8 cellular contexts compared by ENCODE assay signal in genomic region chr22:25081409-25081824, GRCh38.
DNase-seq lines count a peak whose midpoint lies in the region; ATAC-seq lines count a peak whose summit lies in the region.

No MANE protein-coding gene starts in this region.

- intact Hi-C loops in activated naive CD4-positive, alpha-beta T cell treated with anti-CD3 and anti-CD28 coated beads for 36 hours (cut with micrococcal nuclease): loop anchor here (1.0 kb wide), 3 partner anchors 21 to 281 kb away; no protein-coding TSS in a partner anchor
- intact Hi-C loops in right cardiac atrium (cut with DNase I): loop anchor here in 2 of 4 donors (2.0 to 5.0 kb wide), 2 partner anchors 89 to 91 kb away; no protein-coding TSS in a partner anchor

- H3K27ac ChIP-seq in right cardiac atrium (ENCODE audit: low read length): no peak overlapping the region

- peaks cover 51% of the 10 kb centered on the region for H3K4me1 Mint-ChIP-seq in activated naive CD4-positive, alpha-beta T cell treated with anti-CD3 and anti-CD28 coated beads for 36 hours (ENCODE audit: low read depth)

- 27% methylated on average over 3 of the region's 3 CpGs for WGBS in right cardiac atrium

- H3K9me3 Mint-ChIP-seq in activated naive CD4-positive, alpha-beta T cell treated with anti-CD3 and anti-CD28 coated beads for 36 hours: no peaks in the 10 kb centered on the region

- no peaks in the 10 kb centered on the region for H3K27me3 ChIP-seq in right cardiac atrium (ENCODE audit: control insufficient read depth, insufficient read depth)

- H3K4me1 ChIP-seq in right cardiac atrium (ENCODE audit: control insufficient read depth, insufficient read depth, low read length): peaks cover 3% of the 10 kb centered on the region

- no peaks in the 10 kb centered on the region for H3K9me3 ChIP-seq in right cardiac atrium (ENCODE audit: control insufficient read depth, low read length)

- H3K4me3 ChIP-seq in right cardiac atrium (ENCODE audit: low read length): no peak overlapping the region

- H3K27ac Mint-ChIP-seq in activated naive CD4-positive, alpha-beta T cell treated with anti-CD3 and anti-CD28 coated beads for 36 hours: no peak overlapping the region

- CTCF ChIA-PET in activated naive CD4-positive, alpha-beta T cell treated with anti-CD3 and anti-CD28 coated beads for 36 hours (lab: Charles Lee): interaction anchor here (0.6 to 4.0 kb wide), 12 partner anchors 10 to 329 kb away, joined by 3 to 37 read pairs (median 4); no protein-coding TSS in a partner anchor

- ATAC-seq in right cardiac atrium (peak; percentile 37), HG02970 (IDR thresholded peaks at IDR 0.05; ENCODE audit: low FRiP score, unreplicated experiment) (no peak), GM19395 (IDR thresholded peaks at IDR 0.05; ENCODE audit: unreplicated experiment) (no peak)

- peak; percentile 79 for DNase-seq in activated CD8-positive, alpha-beta memory T cell treated with anti-CD3 and anti-CD28 coated beads for 24 hours
- DNase-seq in activated CD8-positive, alpha-beta memory T cell treated with anti-CD3 and anti-CD28 coated beads, Interleukin-2, amount 50 U/mL, for 48 hours: no peak
- DNase-seq in NCI-H460 (ENCODE audit: extremely low read depth, low read depth): peak; percentile 16
- DNase-seq in activated naive CD4-positive, alpha-beta T cell treated with anti-CD3 and anti-CD28 coated beads for 36 hours: peak; percentile 82
- peak in 1 of 3 donors; percentile 65 for DNase-seq in right cardiac atrium
- DNase-seq in stimulated activated CD8-positive, alpha-beta memory T cell treated with anti-CD3 and anti-CD28 coated beads, Interleukin-7, amount 100 ng/mL, for 24 hours (ENCODE audit: low read depth): peak; percentile 18

- no peaks in the 10 kb centered on the region for H3K27me3 Mint-ChIP-seq in activated naive CD4-positive, alpha-beta T cell treated with anti-CD3 and anti-CD28 coated beads for 36 hours (ENCODE audit: low read depth)

- H3K36me3 Mint-ChIP-seq in activated naive CD4-positive, alpha-beta T cell treated with anti-CD3 and anti-CD28 coated beads for 36 hours (ENCODE audit: low read depth): no peaks in the 10 kb centered on the region

- H3K4me3 Mint-ChIP-seq in activated naive CD4-positive, alpha-beta T cell treated with anti-CD3 and anti-CD28 coated beads for 36 hours: no peak overlapping the region

Comparison
In these comparisons a context has a peak if more than half of its experiments do, and no peak if none do; other contexts are left out.
1. ATAC-seq: peak in right cardiac atrium (2 of 2); none in HG02970 (single experiment) and GM19395 (single experiment).